8 cellular contexts compared by ENCODE assay signal in the genomic region with DNA sequence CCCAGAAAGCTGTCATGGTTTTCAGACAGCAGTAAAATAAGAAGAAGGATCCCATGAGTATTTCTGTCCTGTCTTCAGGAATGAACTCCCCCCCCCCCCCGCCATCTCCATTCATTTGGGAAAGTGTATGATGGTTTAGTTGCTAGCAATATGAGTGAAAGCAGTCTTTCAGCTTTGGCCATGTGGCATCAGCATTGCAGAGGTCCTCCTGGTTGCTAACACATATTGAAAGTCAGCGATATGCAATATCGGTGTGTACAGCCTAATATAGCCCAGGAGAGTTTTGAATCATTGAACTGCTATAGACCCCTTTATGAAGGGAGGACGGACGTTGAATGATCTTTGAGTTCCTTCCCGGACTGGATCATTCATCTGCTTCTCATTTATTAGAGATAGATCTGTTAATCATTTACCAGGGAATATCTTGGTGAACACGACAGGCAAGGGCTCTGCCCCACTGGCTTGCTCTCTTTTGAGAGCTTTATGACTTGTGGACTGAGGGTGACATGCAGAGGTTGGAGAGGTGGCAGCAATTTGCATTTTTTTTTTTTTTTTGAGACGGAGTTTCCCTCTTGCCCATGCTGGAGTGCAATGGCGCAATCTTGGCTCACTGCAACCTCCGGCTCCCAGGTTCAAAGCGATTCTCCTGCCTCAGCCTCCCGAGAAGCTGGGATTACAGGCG. TPM values are rescaled to one million over a fixed set of nuclear protein-coding genes. Genes with fewer than 3 reads are reported as not detected.
DNase-seq lines count a peak whose midpoint lies in the region; ATAC-seq and TF ChIP-seq lines count a peak whose summit lies in the region.

No MANE protein-coding gene starts in this region.

- peak overlapping the region in 2 of 3 donors; percentile 52 to 66 for H3K27ac Mint-ChIP-seq in CD4-positive, CD25-positive, alpha-beta regulatory T cell
- peak overlapping the region in 2 of 3 experiments; percentile 70 to 73 for H3K27ac Mint-ChIP-seq in nephron

- DNase-seq in CD4-positive, CD25-positive, alpha-beta regulatory T cell, result no peak
- DNase-seq in choroid plexus epithelial cell (ENCODE audit: low read depth), result no peak
- DNase-seq in SJCRH30, result no peak
- DNase-seq in glomerular visceral epithelial cell (ENCODE audit: extremely low spot score), result no peak

- H3K27me3 ChIP-seq in CD4-positive, CD25-positive, alpha-beta regulatory T cell (ENCODE audit: control insufficient read depth, insufficient read depth, low read length), result no peaks in the 10 kb centered on the region
- H3K27me3 ChIP-seq in KMS-11 (ENCODE audit: insufficient read depth, low read depth), result no peaks in the 10 kb centered on the region
- no peaks in the 10 kb centered on the region for H3K27me3 ChIP-seq in SJCRH30

- no peak overlapping the region; the same call in 1 of the 2 replicates for H3K9ac ChIP-seq in KMS-11

- no peak for TF ChIP-seq CTCF in KMS-11 (conservative IDR thresholded peaks at IDR 0.05; ENCODE audit: low read depth, low read length)
- no peak for TF ChIP-seq CTCF in choroid plexus epithelial cell (conservative IDR thresholded peaks at IDR 0.05; ENCODE audit: low read depth, low read length)
- no peak for TF ChIP-seq CTCF in nephron (IDR thresholded peaks at IDR 0.05; ENCODE audit: unreplicated experiment in 3 of 3)

- ATAC-seq in CD4-positive, CD25-positive, alpha-beta regulatory T cell (ENCODE audit: low read depth in 2 of 2), result no peak
- ATAC-seq in HG03159 (IDR thresholded peaks at IDR 0.05; ENCODE audit: unreplicated experiment) (no peak), HG02885 (IDR thresholded peaks at IDR 0.05; ENCODE audit: poor library complexity, unreplicated experiment) (no peak)

- H3K79me2 ChIP-seq in KMS-11 (ENCODE audit: insufficient read depth, low read depth), result peaks cover 51% of the 10 kb centered on the region

- peaks cover 14 to 41% (median 22%) of the 10 kb centered on the region in 4 donors for H3K4me1 Mint-ChIP-seq in CD4-positive, CD25-positive, alpha-beta regulatory T cell
- peaks cover 16% of the 10 kb centered on the region for H3K4me1 Mint-ChIP-seq in nephron

- H3K36me3 Mint-ChIP-seq in CD4-positive, CD25-positive, alpha-beta regulatory T cell, result peaks cover 6% of the 10 kb centered on the region
- H3K36me3 Mint-ChIP-seq in nephron (ENCODE audit: low read depth), result peaks cover 32% of the 10 kb centered on the region

- no peaks in the 10 kb centered on the region for H3K27me3 Mint-ChIP-seq in CD4-positive, CD25-positive, alpha-beta regulatory T cell
- H3K27me3 Mint-ChIP-seq in nephron (ENCODE audit: low read depth), result no peaks in the 10 kb centered on the region

- H2AFZ ChIP-seq in KMS-11 (ENCODE audit: low read depth), result no peak overlapping the region

- peak overlapping the region; percentile 98 for H3K4me2 ChIP-seq in KMS-11

- peak overlapping the region; percentile 83 for H3K4me3 ChIP-seq in CD4-positive, CD25-positive, alpha-beta regulatory T cell (ENCODE audit: low read depth, low read length)
- H3K4me3 ChIP-seq in KMS-11 (IDR thresholded peaks at IDR 0.05; ENCODE audit: insufficient read depth, low read depth, low read length) (no peak overlapping the region), choroid plexus epithelial cell (ENCODE audit: low read depth, low read length) (peak overlapping the region; percentile 99), SJCRH30 (no peak overlapping the region)

- peak overlapping the region; percentile 94 to 99 (median 98) for H3K4me3 Mint-ChIP-seq in CD4-positive, CD25-positive, alpha-beta regulatory T cell
- peak overlapping the region; percentile 100 for H3K4me3 Mint-ChIP-seq in nephron

- peaks cover 0 to 2% (median 0%) of the 10 kb centered on the region in 7 donors for H3K9me3 Mint-ChIP-seq in CD4-positive, CD25-positive, alpha-beta regulatory T cell
- H3K9me3 Mint-ChIP-seq in nephron, result peaks cover 10% of the 10 kb centered on the region

- peaks cover 7% of the 10 kb centered on the region for H3K36me3 ChIP-seq in CD4-positive, CD25-positive, alpha-beta regulatory T cell (ENCODE audit: control insufficient read depth, insufficient read depth, low read length)
- H3K36me3 ChIP-seq in KMS-11 (ENCODE audit: insufficient read depth) (no peaks in the 10 kb centered on the region), SJCRH30 (no peaks in the 10 kb centered on the region; the same call in 1 of the 2 replicates)

- H3K27ac ChIP-seq in CD4-positive, CD25-positive, alpha-beta regulatory T cell (ENCODE audit: insufficient read depth, low read length, poor library complexity, severe bottlenecking), result no peak overlapping the region
- H3K27ac ChIP-seq in KMS-11, result no peak overlapping the region
- no peak overlapping the region for H3K27ac ChIP-seq in SJCRH30

- H4K20me1 ChIP-seq in KMS-11 (ENCODE audit: insufficient read depth), result no peaks in the 10 kb centered on the region

- H3K4me1 ChIP-seq in CD4-positive, CD25-positive, alpha-beta regulatory T cell (ENCODE audit: control insufficient read depth, insufficient read depth, low read length, poor library complexity, severe bottlenecking), result peaks cover 23% of the 10 kb centered on the region
- H3K4me1 ChIP-seq in KMS-11 (ENCODE audit: low read depth, poor library complexity, severe bottlenecking), result peaks cover 15% of the 10 kb centered on the region
- H3K4me1 ChIP-seq in SJCRH30, result no peaks in the 10 kb centered on the region

- no peaks in the 10 kb centered on the region for H3K9me3 ChIP-seq in CD4-positive, CD25-positive, alpha-beta regulatory T cell (ENCODE audit: control insufficient read depth in 2 of 2, low read length in 2 of 2)
- H3K9me3 ChIP-seq in SJCRH30 (replicated peaks), result no peaks in the 10 kb centered on the region; the same call in 1 of the 2 replicates

RNA-seq across cellular contexts. Expression of gene DEF8, which starts 25.2 kb away (rescaled TPM):
- 28.9 TPM for total RNA-seq in CD4-positive, CD25-positive, alpha-beta regulatory T cell
- 10 to 100 TPM; 22.7 to 51.6 (median 28.2) TPM for polyA plus RNA-seq in CD4-positive, CD25-positive, alpha-beta regulatory T cell
- 44.0 and 49.2 TPM in 2 replicates for total RNA-seq in SJCRH30 (2014; rRNA removed; shearing (Covaris generic))

RNA-seq across cellular contexts. Expression of gene DBNDD1, which starts 45.5 kb away (rescaled TPM):
- 1.1 TPM for total RNA-seq in CD4-positive, CD25-positive, alpha-beta regulatory T cell
- polyA plus RNA-seq in CD4-positive, CD25-positive, alpha-beta regulatory T cell, result 1 to 10 TPM; 2.0 to 7.8 (median 4.7) TPM
- 13.5 and 14.4 TPM in 2 replicates for total RNA-seq in SJCRH30 (2014; rRNA removed; shearing (Covaris generic))

RNA-seq across cellular contexts. Expression of gene TUBB3, which starts 50.7 kb away (rescaled TPM):
- total RNA-seq in CD4-positive, CD25-positive, alpha-beta regulatory T cell, result 1.8 TPM
- polyA plus RNA-seq in CD4-positive, CD25-positive, alpha-beta regulatory T cell, result under 1 TPM in 1 of 4 donors, not detected in 3; 0.22 TPM
- total RNA-seq in SJCRH30 (2014; rRNA removed; shearing (Covaris generic)), result 47.0 and 48.3 TPM in 2 replicates

RNA-seq across cellular contexts. Expression of gene MC1R, which starts 55.1 kb away (rescaled TPM):
- 14.9 TPM for total RNA-seq in CD4-positive, CD25-positive, alpha-beta regulatory T cell
- polyA plus RNA-seq in CD4-positive, CD25-positive, alpha-beta regulatory T cell, result under 1 TPM in 3 of 4 donors, not detected in 1; 0.08 to 0.38 (median 0.18) TPM
- 1.6 and 1.7 TPM in 2 replicates for total RNA-seq in SJCRH30 (2014; rRNA removed; shearing (Covaris generic))

Comparison
In these comparisons a context has a peak if more than half of its experiments do, and no peak if none do; other contexts are left out.
1. H3K4me3 ChIP-seq: peak in CD4-positive, CD25-positive, alpha-beta regulatory T cell (single experiment) and choroid plexus epithelial cell (single experiment); none in KMS-11 (single experiment) and SJCRH30 (single experiment).
2. RNA of gene TUBB3, which starts 50.7 kb away (total RNA-seq): 47.0 to 48.3 TPM in SJCRH30; 1.8 TPM in CD4-positive, CD25-positive, alpha-beta regulatory T cell (single experiment); every median in the first group is over 10 times any median in the second.